9 cellular contexts compared by ENCODE assay signal in the genomic region with DNA sequence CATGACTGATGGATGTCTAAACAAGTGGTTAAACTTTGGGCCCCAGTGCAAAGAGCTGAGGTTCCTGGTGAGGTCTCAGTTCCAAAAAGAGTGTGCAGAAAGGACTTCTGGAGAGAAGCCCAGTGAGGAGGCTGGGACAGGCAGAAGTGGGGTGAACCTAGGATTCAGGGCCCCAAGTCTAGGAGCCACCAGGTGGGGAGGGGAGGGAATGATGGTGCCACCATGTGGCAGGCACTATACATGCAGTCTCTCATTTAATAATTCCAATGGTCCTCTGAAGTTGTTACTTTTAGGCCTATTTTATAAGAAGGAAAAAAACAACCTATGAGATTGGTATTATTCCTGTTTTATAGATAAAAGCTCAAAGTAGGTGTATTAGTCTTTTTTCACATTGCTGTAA.
DNase-seq lines count a peak whose midpoint lies in the region; ATAC-seq and TF ChIP-seq lines count a peak whose summit lies in the region.
"Had no signal": no experiment of that assay in that cellular context is flagged by ENCODE, and none has a peak within 500 bp of the region (broad histone marks: within the 10 kb centered on the region; RNA-seq: fewer than 3 reads in every experiment).

No MANE protein-coding gene starts in this region.

- peaks cover 34% of the 10 kb centered on the region for H3K4me1 ChIP-seq in parathyroid adenoma

- H3K4me2 ChIP-seq in parathyroid adenoma (ENCODE audit: low read length), result no peak overlapping the region

- H2AFZ ChIP-seq in parathyroid adenoma, result no peak overlapping the region

- DNase-seq in DMS53 (lab: John Stamatoyannopoulos, UW) (peak; percentile 22), DMS53 treated with DMSO at 0.1 percent for 48 hours (lab: John Stamatoyannopoulos, UW; ENCODE audit: unreplicated experiment) (no peak), WERI-Rb-1 (no peak), SK-N-DZ (ENCODE audit: low spot score) (no peak), kidney glomerular epithelial cell (lab: John Stamatoyannopoulos, UW) (no peak)
- DNase-seq: NCI-H524 had no signal

- ATAC-seq in HG03135 (IDR thresholded peaks at IDR 0.05; ENCODE audit: unreplicated experiment) (peak; percentile 59), HG02938 (IDR thresholded peaks at IDR 0.05; ENCODE audit: unreplicated experiment) (no peak)

- H3K4me3 ChIP-seq in WERI-Rb-1 (ENCODE audit: low read depth, low read length), result no peak overlapping the region
- no peak overlapping the region for H3K4me3 ChIP-seq in parathyroid adenoma (ENCODE audit: low read depth, low read length)

- H3K9ac ChIP-seq in parathyroid adenoma, result no peak overlapping the region

- H3K9me3 ChIP-seq in WERI-Rb-1 (ENCODE audit: severe bottlenecking) (no peaks in the 10 kb centered on the region), parathyroid adenoma (ENCODE audit: control insufficient read depth, low read length) (no peaks in the 10 kb centered on the region)

- peak; percentile 68 for TF ChIP-seq CTCF in WERI-Rb-1 (IDR thresholded peaks at IDR 0.05; ENCODE audit: low read depth, low read length)
- TF ChIP-seq CTCF in parathyroid adenoma (IDR thresholded peaks at IDR 0.05), result no peak

- no peak overlapping the region for H3K27ac ChIP-seq in WERI-Rb-1
- peak overlapping the region; percentile 94 for H3K27ac ChIP-seq in parathyroid adenoma

- H3K36me3 ChIP-seq in WERI-Rb-1 (no peaks in the 10 kb centered on the region), parathyroid adenoma (ENCODE audit: control insufficient read depth, insufficient read depth, low read length) (no peaks in the 10 kb centered on the region)

- no peaks in the 10 kb centered on the region for H3K79me2 ChIP-seq in parathyroid adenoma

- H3K27me3 ChIP-seq in WERI-Rb-1 (ENCODE audit: insufficient read depth, low read depth, severe bottlenecking) (peaks cover 11% of the 10 kb centered on the region), parathyroid adenoma (ENCODE audit: control insufficient read depth, insufficient read depth, low read length) (no peaks in the 10 kb centered on the region)
